Comparison of ENCODE assay signal across 8 cellular contexts in the genomic region with DNA sequence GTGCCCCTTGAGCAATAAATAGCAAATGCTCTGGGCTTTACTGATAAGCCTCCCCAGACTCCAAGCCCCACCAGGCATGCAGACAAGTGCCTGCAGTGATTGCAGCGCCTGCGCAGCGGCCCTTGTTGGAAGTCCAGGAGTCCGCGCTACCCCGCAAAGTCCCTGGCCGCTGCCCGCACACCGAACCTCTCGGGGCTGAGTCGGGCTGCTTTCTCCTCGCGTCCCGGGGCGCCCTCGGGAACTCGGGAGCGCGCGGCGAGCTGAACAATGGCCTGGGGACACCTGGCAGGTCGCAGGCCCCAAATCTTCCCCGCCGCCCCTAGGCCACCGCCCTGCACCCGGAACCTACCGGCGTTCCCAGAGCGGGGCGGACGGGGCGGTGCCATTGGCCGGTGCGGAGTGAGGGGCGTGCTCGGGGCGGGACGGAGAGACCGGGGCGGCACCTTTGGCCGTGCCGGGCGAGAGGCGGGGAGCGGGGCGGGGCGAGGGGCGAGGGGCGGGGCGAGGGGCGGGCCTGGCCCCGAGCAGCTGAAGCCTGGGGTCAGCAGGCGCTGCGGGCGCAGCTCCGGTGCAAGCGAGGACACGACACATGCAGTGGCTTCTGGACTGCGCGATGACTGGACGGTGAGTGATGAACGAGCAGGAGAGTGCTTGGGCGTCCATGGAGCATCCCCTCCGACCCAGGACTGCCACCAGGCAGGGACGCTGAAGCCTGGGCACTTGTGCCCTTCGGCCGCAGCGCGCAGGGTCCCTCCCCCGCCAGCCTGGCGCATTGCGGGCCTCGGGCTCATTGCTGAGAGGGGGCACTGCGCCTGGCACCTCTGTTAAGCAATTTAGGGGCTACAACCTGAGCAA. TPM values are rescaled to one million over a fixed set of nuclear protein-coding genes. Genes with fewer than 3 reads are reported as not detected.
A peak's percentile ranks its signal among the peaks of the same experiment; 100 is the strongest.
DNase-seq lines count a peak whose midpoint lies in the region; ATAC-seq and TF ChIP-seq lines count a peak whose summit lies in the region.

A gene with protein sequence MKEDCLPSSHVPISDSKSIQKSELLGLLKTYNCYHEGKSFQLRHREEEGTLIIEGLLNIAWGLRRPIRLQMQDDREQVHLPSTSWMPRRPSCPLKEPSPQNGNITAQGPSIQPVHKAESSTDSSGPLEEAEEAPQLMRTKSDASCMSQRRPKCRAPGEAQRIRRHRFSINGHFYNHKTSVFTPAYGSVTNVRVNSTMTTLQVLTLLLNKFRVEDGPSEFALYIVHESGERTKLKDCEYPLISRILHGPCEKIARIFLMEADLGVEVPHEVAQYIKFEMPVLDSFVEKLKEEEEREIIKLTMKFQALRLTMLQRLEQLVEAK (plus strand): TSS at position 560 of the 855 bp plus-strand sequence. CDS start 10,401 bp downstream, outside the sequence.

- peak within 1 kb of the TSS; percentile 75 for H3K4me3 ChIP-seq in AG04449 (ENCODE audit: low read depth, low read length)

- CTCF ChIA-PET in AG04449 (lab: Yijun Ruan, JAX): interaction anchor here (1.1 kb wide), 1 partner anchor 24 kb away, joined by 3 read pairs; no protein-coding TSS in a partner anchor

- POLR2A ChIA-PET in AG04449 (lab: Yijun Ruan, JAX): interaction anchor here (1.0 kb wide), 1 partner anchor 19 kb away, joined by 3 read pairs; the partner anchor contains the start of gene DEPP1

- TF ChIP-seq CTCF in AG04449 (IDR thresholded peaks at IDR 0.05; ENCODE audit: insufficient read depth, low read length, missing control alignments): no peak

- DNase-seq in AG04449 (ENCODE audit: low read depth, low spot score): no peak
- DNase-seq in NCI-H226: peak; percentile 88
- peak; percentile 84 for DNase-seq in activated CD4-positive, alpha-beta T cell treated with anti-CD3 and anti-CD28 coated beads for 1 hour
- DNase-seq in cerebellum (ENCODE audit: low spot score): peak; percentile 99
- DNase-seq in kidney tubule cell (ENCODE audit: low spot score): peak; percentile 92
- DNase-seq in stimulated activated CD4-positive, alpha-beta T cell treated with anti-CD3 and anti-CD28 coated beads, Interleukin-1b, Interleukin-23, amount 100 ng/mL, for 24 hours (ENCODE audit: low read depth in 4 of 4, low spot score in 1 of 4): peak; percentile 81 to 89 (median 86)

- ATAC-seq in GM18868 (IDR thresholded peaks at IDR 0.05; ENCODE audit: unreplicated experiment): peak; percentile 91
- ATAC-seq in HG03097 (IDR thresholded peaks at IDR 0.05; ENCODE audit: low FRiP score, unreplicated experiment): peak; percentile 92

RNA-seq across cellular contexts. Expression of the gene that starts here (rescaled TPM):
- 26.5 TPM for total RNA-seq in cerebellum
